18 cellular contexts compared by ENCODE assay signal in the genomic region with DNA sequence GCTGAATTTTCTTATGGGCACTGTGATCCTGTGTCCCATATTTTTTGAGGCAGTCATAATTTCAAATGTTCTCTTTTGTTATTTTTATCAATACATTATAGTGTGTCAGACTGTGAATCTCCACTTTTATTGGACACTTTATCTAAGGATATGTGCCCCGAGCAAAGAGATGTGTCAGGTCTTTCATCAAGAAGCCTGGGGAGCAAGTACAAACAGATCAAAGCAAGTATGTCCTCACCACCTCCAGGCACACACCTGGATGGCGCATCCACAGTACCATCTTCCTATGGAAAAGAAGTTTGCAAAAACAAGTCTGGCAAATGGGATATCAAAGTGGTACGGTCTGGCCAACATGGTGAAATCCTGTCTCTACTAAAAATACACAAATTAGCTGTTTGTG.
DNase-seq lines count a peak whose midpoint lies in the region; ATAC-seq and TF ChIP-seq lines count a peak whose summit lies in the region.
"Had no signal": no experiment of that assay in that cellular context is flagged by ENCODE, and none has a peak within 500 bp of the region (broad histone marks: within the 10 kb centered on the region; RNA-seq: fewer than 3 reads in every experiment).

No MANE protein-coding gene starts in this region.

- H3K27me3 ChIP-seq in breast epithelium (no peaks in the 10 kb centered on the region), mammary epithelial cell (ENCODE audit: insufficient read depth, low read length) (no peaks in the 10 kb centered on the region), esophagus muscularis mucosa (no peaks in the 10 kb centered on the region), SK-N-SH (ENCODE audit: insufficient read depth) (no peaks in the 10 kb centered on the region)

- H3K9me3 Mint-ChIP-seq in MCF 10A (ENCODE audit: unreplicated experiment), result peaks cover 14% of the 10 kb centered on the region
- H3K9me3 Mint-ChIP-seq: CD4-positive, alpha-beta T cell had no signal

- no TSS peak for BruUV-seq in MCF 10A (replicated peaks; lab: Mats Ljungman, UMichigan)
- no TSS peak for BruUV-seq in mammary epithelial cell (replicated peaks; lab: Mats Ljungman, UMichigan)

- TF ChIP-seq POLR2A in breast epithelium (IDR thresholded peaks at IDR 0.05) (no peak), esophagus muscularis mucosa (IDR thresholded peaks at IDR 0.05; ENCODE audit: low read depth) (no peak)

- TF ChIP-seq CTCF in MCF 10A (IDR thresholded peaks at IDR 0.05; ENCODE audit: unreplicated experiment), result no peak
- TF ChIP-seq CTCF in breast epithelium (IDR thresholded peaks at IDR 0.05), result no peak
- no peak for TF ChIP-seq CTCF in mammary epithelial cell (conservative IDR thresholded peaks at IDR 0.05 in 1 of 2, IDR thresholded peaks at IDR 0.05 in 1 of 2; ENCODE audit: extremely low read depth in 1 of 2, insufficient read depth in 1 of 2, low read depth in 1 of 2, low read length in 2 of 2)
- TF ChIP-seq CTCF in esophagus muscularis mucosa (IDR thresholded peaks at IDR 0.05), result no peak
- TF ChIP-seq CTCF in SK-N-SH (IDR thresholded peaks at IDR 0.05), result no peak

- H3K4me2 ChIP-seq in mammary epithelial cell (ENCODE audit: insufficient read depth, low read depth, low read length) (peak overlapping the region; percentile 60), SK-N-SH (no peak overlapping the region)

- no peak for ATAC-seq in HG02852 (IDR thresholded peaks at IDR 0.05; ENCODE audit: unreplicated experiment)
- ATAC-seq: A549 had no signal

- no peaks in the 10 kb centered on the region for H3K27me3 Mint-ChIP-seq in MCF 10A (ENCODE audit: insufficient read depth, unreplicated experiment)

- no peak overlapping the region for H3K4me3 ChIP-seq in breast epithelium
- H3K4me3 ChIP-seq in mammary epithelial cell (replicated peaks in 1 of 3; ENCODE audit: insufficient read depth in 1 of 3, low read depth in 2 of 3, low read length in 3 of 3), result no peak overlapping the region
- H3K4me3 ChIP-seq in esophagus muscularis mucosa, result no peak overlapping the region
- H3K4me3 ChIP-seq in SK-N-SH (ENCODE audit: low read depth in 2 of 2, low read length in 1 of 2), result no peak overlapping the region
- H3K4me3 ChIP-seq: A549 had no signal

- dilution Hi-C loops in mammary epithelial cell (cut with HindIII; ENCODE audit: low sequenced_read_pairs), result no loop called here

- no peak overlapping the region for H2AFZ ChIP-seq in mammary epithelial cell (ENCODE audit: low read depth, low read length)
- H2AFZ ChIP-seq in SK-N-SH (ENCODE audit: low read depth), result no peak overlapping the region

- H3K27ac ChIP-seq in breast epithelium (no peak overlapping the region), mammary epithelial cell (ENCODE audit: insufficient read depth, low read depth, low read length) (peak overlapping the region; percentile 37), esophagus muscularis mucosa (replicated peaks in 1 of 4) (no peak overlapping the region), SK-N-SH (ENCODE audit: low read depth in 2 of 2, low read length in 1 of 2) (no peak overlapping the region)
- H3K27ac ChIP-seq: 22Rv1, C4-2B had no signal

- no peak for TF ChIP-seq RAD21 in SK-N-SH (IDR thresholded peaks at IDR 0.05; ENCODE audit: low read length)

- in situ Hi-C loops in mammary epithelial cell (cut with MboI; ENCODE audit: low sequenced_read_pairs in 2 of 2), result no loop called here

- H3K36me3 Mint-ChIP-seq in MCF 10A (ENCODE audit: insufficient read depth, unreplicated experiment), result no peaks in the 10 kb centered on the region

- WGBS in mammary epithelial cell (ENCODE audit: low coverage, missing lambda C conversion rate), result 11% methylated on average over 3 of the region's 3 CpGs
- WGBS in esophagus muscularis mucosa, result 100% methylated on average over 3 of the region's 3 CpGs
- WGBS in SK-N-SH (ENCODE audit: low lambda C conversion rate), result 59% methylated on average over 3 of the region's 3 CpGs

- H3K9ac ChIP-seq in mammary epithelial cell (ENCODE audit: insufficient read depth, low read length), result no peak overlapping the region
- no peak overlapping the region for H3K9ac ChIP-seq in SK-N-SH

- POLR2A ChIA-PET in MCF 10A (lab: Yijun Ruan, JAX) (no interaction called here), SK-N-SH (lab: Yijun Ruan, JAX) (no interaction called here)

- no peak overlapping the region for H3K4me3 Mint-ChIP-seq in MCF 10A (ENCODE audit: unreplicated experiment)
- H3K4me3 Mint-ChIP-seq: CD4-positive, alpha-beta T cell had no signal

- CTCF ChIA-PET in MCF 10A (lab: Yijun Ruan, JAX) (interaction anchor here (0.6 to 2.7 kb wide), 3 partner anchors 9 to 61 kb away, joined by 3 to 13 read pairs (median 3); no protein-coding TSS in a partner anchor), mammary epithelial cell (lab: Charles Lee; ENCODE audit: low non-redundant PET) (no interaction called here), SK-N-SH (lab: Yijun Ruan, JAX) (no interaction called here)

- intact Hi-C loops in MCF 10A (cut with micrococcal nuclease), result no loop called here
- intact Hi-C loops in breast epithelium (cut with DNase I; ENCODE audit: low total_unique reads), result no loop called here
- intact Hi-C loops in mammary epithelial cell (cut with micrococcal nuclease), result no loop called here
- intact Hi-C loops in esophagus muscularis mucosa (cut with DNase I), result no loop called here

- H3K27ac Mint-ChIP-seq in MCF 10A (ENCODE audit: low read depth, unreplicated experiment), result no peak overlapping the region
- H3K27ac Mint-ChIP-seq: CD4-positive, alpha-beta T cell had no signal

- H3K36me3 ChIP-seq in breast epithelium, result no peaks in the 10 kb centered on the region
- H3K36me3 ChIP-seq in mammary epithelial cell (ENCODE audit: insufficient read depth, low read length), result no peaks in the 10 kb centered on the region
- H3K36me3 ChIP-seq in esophagus muscularis mucosa, result no peaks in the 10 kb centered on the region
- H3K36me3 ChIP-seq in SK-N-SH (replicated peaks in 1 of 2; ENCODE audit: control insufficient read depth in 1 of 2, insufficient read depth in 2 of 2, low read length in 1 of 2), result no peaks in the 10 kb centered on the region

- no peak for TF ChIP-seq EP300 in esophagus muscularis mucosa (IDR thresholded peaks at IDR 0.05)
- no peak for TF ChIP-seq EP300 in SK-N-SH (IDR thresholded peaks at IDR 0.05; ENCODE audit: borderline replicate concordance in 1 of 2, low read depth in 1 of 2, low read length in 1 of 2)

- peak; percentile 17 for DNase-seq in MCF 10A (ENCODE audit: unreplicated experiment)
- no peak for DNase-seq in breast epithelium (ENCODE audit: low spot score in 2 of 2)
- peak; percentile 39 for DNase-seq in mammary epithelial cell
- DNase-seq in esophagus muscularis mucosa (ENCODE audit: extremely low spot score), result peak; percentile 26
- no peak for DNase-seq in NCI-H774 (lab: John Stamatoyannopoulos, UW)
- no peak for DNase-seq in SK-N-SH
- DNase-seq: AML-193; Caco-2; CD4-positive, alpha-beta T cell; DMS153; DMS79; GDM1; GOT3; H7 had no signal

- H3K4me1 ChIP-seq in breast epithelium (no peaks in the 10 kb centered on the region), mammary epithelial cell (ENCODE audit: insufficient read depth, low read length) (peaks cover 20% of the 10 kb centered on the region), esophagus muscularis mucosa (peaks cover 0 to 14% (median 13%) of the 10 kb centered on the region in 4 donors), SK-N-SH (ENCODE audit: control insufficient read depth in 1 of 2, insufficient read depth in 2 of 2, low read depth in 1 of 2, low read length in 1 of 2) (peaks cover 0 to 7% of the 10 kb centered on the region in 2 experiments; a peak in 1 of 4 replicates)
- H3K4me1 ChIP-seq: Caco-2 had no signal

- H3K9me3 ChIP-seq in breast epithelium (no peaks in the 10 kb centered on the region), mammary epithelial cell (replicated peaks; ENCODE audit: insufficient read depth, low read length) (no peaks in the 10 kb centered on the region), esophagus muscularis mucosa (no peaks in the 10 kb centered on the region), SK-N-SH (no peaks in the 10 kb centered on the region)
- H3K9me3 ChIP-seq: A549, Caco-2 had no signal

- H3F3A ChIP-seq in SK-N-SH (replicated peaks; ENCODE audit: insufficient read depth), result no peaks in the 10 kb centered on the region

- H3K79me2 ChIP-seq in mammary epithelial cell (ENCODE audit: insufficient read depth, low read length) (no peaks in the 10 kb centered on the region), SK-N-SH (ENCODE audit: insufficient read depth) (no peaks in the 10 kb centered on the region)

- no peaks in the 10 kb centered on the region for H3K9me2 ChIP-seq in SK-N-SH

- peaks cover 6% of the 10 kb centered on the region for H3K4me1 Mint-ChIP-seq in MCF 10A (ENCODE audit: insufficient read depth, unreplicated experiment)

- H4K20me1 ChIP-seq in mammary epithelial cell (ENCODE audit: insufficient read depth, low read length) (no peaks in the 10 kb centered on the region), SK-N-SH (ENCODE audit: insufficient read depth) (no peaks in the 10 kb centered on the region)

TF ChIP-seq in SK-N-SH, 30 proteins besides CTCF, POLR2A, EP300 and RAD21 (continues in another document):
- TF ChIP-seq TCF12 (IDR thresholded peaks at IDR 0.05) (no peak), MEF2A (IDR thresholded peaks at IDR 0.05; ENCODE audit: borderline replicate concordance, low read depth) (no peak), GATA2 (CRISPR knock-in tag; IDR thresholded peaks at IDR 0.05) (no peak), NFIC (IDR thresholded peaks at IDR 0.05; ENCODE audit: borderline replicate concordance) (no peak), EZH2phosphoT487 (IDR thresholded peaks at IDR 0.05; ENCODE audit: borderline replicate concordance, low read depth) (no peak), TEAD4 (IDR thresholded peaks at IDR 0.05; ENCODE audit: borderline replicate concordance, insufficient read depth) (no peak), FOXJ3 (CRISPR knock-in tag; IDR thresholded peaks at IDR 0.05) (no peak)
- TF ChIP-seq, protein P1, sequence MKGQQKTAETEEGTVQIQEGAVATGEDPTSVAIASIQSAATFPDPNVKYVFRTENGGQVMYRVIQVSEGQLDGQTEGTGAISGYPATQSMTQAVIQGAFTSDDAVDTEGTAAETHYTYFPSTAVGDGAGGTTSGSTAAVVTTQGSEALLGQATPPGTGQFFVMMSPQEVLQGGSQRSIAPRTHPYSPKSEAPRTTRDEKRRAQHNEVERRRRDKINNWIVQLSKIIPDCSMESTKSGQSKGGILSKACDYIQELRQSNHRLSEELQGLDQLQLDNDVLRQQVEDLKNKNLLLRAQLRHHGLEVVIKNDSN (IDR thresholded peaks at IDR 0.05; ENCODE audit: borderline replicate concordance, low read depth), result no peak
- TF ChIP-seq, protein P2, sequence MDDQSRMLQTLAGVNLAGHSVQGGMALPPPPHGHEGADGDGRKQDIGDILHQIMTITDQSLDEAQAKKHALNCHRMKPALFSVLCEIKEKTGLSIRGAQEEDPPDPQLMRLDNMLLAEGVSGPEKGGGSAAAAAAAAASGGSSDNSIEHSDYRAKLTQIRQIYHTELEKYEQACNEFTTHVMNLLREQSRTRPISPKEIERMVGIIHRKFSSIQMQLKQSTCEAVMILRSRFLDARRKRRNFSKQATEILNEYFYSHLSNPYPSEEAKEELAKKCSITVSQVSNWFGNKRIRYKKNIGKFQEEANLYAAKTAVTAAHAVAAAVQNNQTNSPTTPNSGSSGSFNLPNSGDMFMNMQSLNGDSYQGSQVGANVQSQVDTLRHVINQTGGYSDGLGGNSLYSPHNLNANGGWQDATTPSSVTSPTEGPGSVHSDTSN (IDR thresholded peaks at IDR 0.05), result no peak

Comparison
In these comparisons a context has a peak if more than half of its experiments do, and no peak if none do; other contexts are left out.
1. DNase-seq: peak in MCF 10A (single experiment), mammary epithelial cell (single experiment) and esophagus muscularis mucosa (single experiment); none in breast epithelium (0 of 2), NCI-H774 (single experiment) and SK-N-SH (single experiment).